Comparison of ENCODE assay signal across 8 cellular contexts in the genomic region with DNA sequence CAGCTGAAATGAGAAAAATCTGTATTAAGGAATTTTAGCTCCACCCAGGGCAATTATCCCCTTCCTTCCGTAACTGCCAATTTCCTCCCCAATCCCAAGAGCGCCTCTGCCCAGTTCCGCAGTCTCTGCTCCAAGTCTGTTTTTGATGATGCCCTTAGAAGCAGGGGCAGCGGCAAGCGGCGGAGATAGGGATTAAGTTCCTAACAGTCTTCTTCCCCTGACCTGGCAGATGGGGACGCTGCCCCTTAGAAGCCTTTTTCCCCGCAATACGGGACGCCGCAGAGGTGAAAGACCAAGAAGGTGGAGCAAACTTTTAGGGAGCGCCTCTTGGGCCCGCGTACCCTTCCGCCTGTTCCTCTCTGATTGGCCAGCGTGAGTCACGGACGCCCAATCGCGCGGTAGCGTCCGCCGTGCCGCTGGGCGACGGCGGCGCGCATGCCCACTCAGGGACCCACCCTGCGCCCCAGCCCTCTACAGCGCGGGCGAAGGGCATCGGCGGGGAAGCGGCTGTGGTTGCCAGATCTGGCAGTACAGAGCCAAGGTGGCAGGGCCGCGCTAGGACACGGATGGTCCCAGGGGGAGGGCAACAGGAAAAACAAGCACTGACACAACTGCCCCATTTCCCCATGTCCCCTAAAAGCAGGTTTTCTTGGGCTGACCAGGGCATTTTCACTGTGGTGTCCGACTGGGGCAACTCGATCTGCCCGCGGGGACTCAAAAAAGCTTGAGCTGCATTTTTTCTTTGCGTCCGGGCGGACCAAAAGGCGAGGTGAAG. TPM values are rescaled to one million over a fixed set of nuclear protein-coding genes. Genes with fewer than 3 reads are reported as not detected.
DNase-seq lines count a peak whose midpoint lies in the region; TF ChIP-seq lines count a peak whose summit lies in the region.

No MANE protein-coding gene starts in this region.

- peak overlapping the region; percentile 73 for H3K27ac ChIP-seq in SJSA1
- H3K27ac ChIP-seq in neutrophil: peak overlapping the region; percentile 79

- H3K27me3 ChIP-seq in SJSA1 (replicated peaks) (no peaks in the 10 kb centered on the region), neutrophil (no peaks in the 10 kb centered on the region)

- H3K4me1 ChIP-seq in SJSA1 (replicated peaks): peaks cover 16% of the 10 kb centered on the region
- peaks cover 12 to 17% of the 10 kb centered on the region in 2 experiments for H3K4me1 ChIP-seq in neutrophil (ENCODE audit: control insufficient read depth in 1 of 2, insufficient read depth in 1 of 2, low read depth in 1 of 2, low read length in 1 of 2)

- intact Hi-C loops in activated naive CD4-positive, alpha-beta T cell treated with anti-CD3 and anti-CD28 coated beads for 36 hours (cut with micrococcal nuclease): loop anchor here (1.0 to 2.0 kb wide), 5 partner anchors 21 to 233 kb away; a partner anchor contains a TSS

- peaks cover 1% of the 10 kb centered on the region for H3K36me3 Mint-ChIP-seq in activated naive CD4-positive, alpha-beta T cell treated with anti-CD3 and anti-CD28 coated beads for 36 hours (ENCODE audit: low read depth)

- CTCF ChIA-PET in activated naive CD4-positive, alpha-beta T cell treated with anti-CD3 and anti-CD28 coated beads for 36 hours (lab: Charles Lee): interaction anchor here (0.6 to 2.9 kb wide), 5 partner anchors 11 to 1324 kb away, joined by 3 to 9 read pairs (median 3); no protein-coding TSS in a partner anchor

- TF ChIP-seq CTCF in HFF-Myc (IDR thresholded peaks at IDR 0.05; ENCODE audit: low read depth, low read length, missing control alignments): no peak
- no peak for TF ChIP-seq CTCF in neutrophil (IDR thresholded peaks at IDR 0.05)

- peak; percentile 71 for DNase-seq in GM04503 (ENCODE audit: low read depth)
- peak; percentile 72 for DNase-seq in HFF-Myc (ENCODE audit: extremely low read depth, low read depth)
- DNase-seq in MV-4-11 (lab: John Stamatoyannopoulos, UW): peak; percentile 93
- peak; percentile 85 to 91 for DNase-seq in SJSA1 (ENCODE audit: low read depth in 1 of 2, low spot score in 2 of 2)
- peak; percentile 89 for DNase-seq in activated naive CD4-positive, alpha-beta T cell treated with anti-CD3 and anti-CD28 coated beads for 36 hours
- DNase-seq in germinal center (ENCODE audit: low spot score): peak; percentile 97
- DNase-seq in superior temporal gyrus (ENCODE audit: extremely low spot score): peak; percentile 95

- peak overlapping the region; percentile 97 for H3K27ac Mint-ChIP-seq in activated naive CD4-positive, alpha-beta T cell treated with anti-CD3 and anti-CD28 coated beads for 36 hours

- no peaks in the 10 kb centered on the region for H3K27me3 Mint-ChIP-seq in activated naive CD4-positive, alpha-beta T cell treated with anti-CD3 and anti-CD28 coated beads for 36 hours (ENCODE audit: low read depth)

- H3K4me3 Mint-ChIP-seq in activated naive CD4-positive, alpha-beta T cell treated with anti-CD3 and anti-CD28 coated beads for 36 hours: peak overlapping the region; percentile 92

- no peaks in the 10 kb centered on the region for H3K9me3 Mint-ChIP-seq in activated naive CD4-positive, alpha-beta T cell treated with anti-CD3 and anti-CD28 coated beads for 36 hours

- H3K4me3 ChIP-seq in HFF-Myc (replicated peaks; ENCODE audit: low read depth, low read length): peak overlapping the region; percentile 84
- peak overlapping the region; percentile 77 for H3K4me3 ChIP-seq in SJSA1
- H3K4me3 ChIP-seq in neutrophil (ENCODE audit: low read depth in 1 of 2, low read length in 1 of 2): peak overlapping the region; percentile 70 to 71

- peaks cover 21% of the 10 kb centered on the region for H3K4me1 Mint-ChIP-seq in activated naive CD4-positive, alpha-beta T cell treated with anti-CD3 and anti-CD28 coated beads for 36 hours (ENCODE audit: low read depth)

- no peaks in the 10 kb centered on the region for H3K36me3 ChIP-seq in SJSA1
- no peaks in the 10 kb centered on the region for H3K36me3 ChIP-seq in neutrophil

- H3K9me3 ChIP-seq in SJSA1 (replicated peaks): no peaks in the 10 kb centered on the region
- no peaks in the 10 kb centered on the region for H3K9me3 ChIP-seq in neutrophil

RNA-seq across cellular contexts. Expression of a gene that starts 0.8 kb away (rescaled TPM):
- 7.0 and 10.7 TPM in 2 replicates for total RNA-seq in SJSA1 (2014; rRNA removed; shearing (Covaris generic))
- 10 to 100 TPM; 13.5 to 14.2 TPM for total RNA-seq in activated naive CD4-positive, alpha-beta T cell treated with anti-CD3 and anti-CD28 coated beads for 36 hours

Comparison
In these comparisons a context has a peak if more than half of its experiments do, and no peak if none do; other contexts are left out.
1. Peak in every context shown above with its lines: DNase-seq, H3K4me3 ChIP-seq and H3K27ac ChIP-seq.